ENCODE assay signal across 7 cellular contexts in genomic region chr1:121048769-121049443, GRCh38.
DNase-seq lines count a peak whose midpoint lies in the region; ATAC-seq, FAIRE-seq and TF ChIP-seq lines count a peak whose summit lies in the region.
"Not testable (repeated sequence)": the region's sequence is repeated elsewhere in the genome, so short reads cannot be mapped to it uniquely, and the experiment has no call there.

No MANE protein-coding gene starts in this region.

- not testable (repeated sequence) for TF ChIP-seq CTCF in CD14-positive monocyte (IDR thresholded peaks at IDR 0.05); CD8-positive, alpha-beta T cell (IDR thresholded peaks at IDR 0.05); GM12878 (IDR thresholded peaks at IDR 0.05 in 2 of 3, conservative IDR thresholded peaks at IDR 0.05 in 1 of 3; ENCODE audit: control insufficient read depth in 2 of 3, extremely low read depth in 1 of 3, insufficient read depth in 1 of 3, low read depth in 3 of 3, low read length in 3 of 3)

- not testable (repeated sequence) for BruUV-seq in GM12878 (replicated peaks; lab: Mats Ljungman, UMichigan)

- CTCF ChIA-PET in CD8-positive, alpha-beta T cell (lab: Charles Lee); T-cell (lab: Charles Lee); GM12878 (lab: Yijun Ruan, JAX): not testable (repeated sequence)

- H4K20me1 ChIP-seq in GM12878 (ENCODE audit: control insufficient read depth, insufficient read depth) = not testable (repeated sequence)

- not testable (repeated sequence) for H3K4me2 ChIP-seq in GM12878 (ENCODE audit: control insufficient read depth, insufficient read depth)

- not testable (repeated sequence) for H3K9me3 Mint-ChIP-seq in CD14-positive monocyte; CD8-positive, alpha-beta T cell; T-cell; activated T-cell treated with anti-CD3 and anti-CD28 coated beads, Interleukin-2, amount 50 U/mL, for 72 hours; naive B cell

- not testable (repeated sequence) for TF ChIP-seq EP300 in GM12878 (IDR thresholded peaks at IDR 0.05; ENCODE audit: borderline replicate concordance in 1 of 2, control insufficient read depth in 1 of 2, low read depth in 2 of 2, low read length in 2 of 2)

- not testable (repeated sequence) for H3K36me3 Mint-ChIP-seq in CD14-positive monocyte; CD8-positive, alpha-beta T cell; T-cell; activated T-cell treated with anti-CD3 and anti-CD28 coated beads, Interleukin-2, amount 50 U/mL, for 72 hours (ENCODE audit: insufficient read depth in 2 of 2); naive B cell

- H3K27me3 Mint-ChIP-seq in CD14-positive monocyte (ENCODE audit: low read depth in 3 of 3) (peaks cover 11 to 18% (median 14%) of the 10 kb centered on the region in 3 donors), T-cell (peaks cover 4 to 13% of the 10 kb centered on the region in 2 donors), naive B cell (peaks cover 9 to 12% (median 12%) of the 10 kb centered on the region in 3 donors)
- peaks cover 11% of the 10 kb centered on the region for H3K27me3 Mint-ChIP-seq in CD8-positive, alpha-beta T cell (ENCODE audit: low read depth)
- H3K27me3 Mint-ChIP-seq in activated T-cell treated with anti-CD3 and anti-CD28 coated beads, Interleukin-2, amount 50 U/mL, for 72 hours (ENCODE audit: low read depth) = peaks cover 17% of the 10 kb centered on the region

- not testable (repeated sequence) for H2AFZ ChIP-seq in GM12878 (ENCODE audit: control insufficient read depth, low read depth, low read length)

- H3K4me1 Mint-ChIP-seq in CD14-positive monocyte = peaks cover 19% of the 10 kb centered on the region
- not testable (repeated sequence) for H3K4me1 Mint-ChIP-seq in CD8-positive, alpha-beta T cell (ENCODE audit: low read depth); T-cell; naive B cell
- peaks cover 14% of the 10 kb centered on the region for H3K4me1 Mint-ChIP-seq in activated T-cell treated with anti-CD3 and anti-CD28 coated beads, Interleukin-2, amount 50 U/mL, for 72 hours (ENCODE audit: low read depth)

- not testable (repeated sequence) for H3K27ac ChIP-seq in CD8-positive, alpha-beta T cell (ENCODE audit: low read depth, low read length); GM12878 (ENCODE audit: control insufficient read depth, insufficient read depth)

- peak overlapping the region; percentile 58 to 72 for H3K4me3 Mint-ChIP-seq in CD14-positive monocyte
- H3K4me3 Mint-ChIP-seq in CD8-positive, alpha-beta T cell = peak overlapping the region; percentile 26
- H3K4me3 Mint-ChIP-seq in T-cell = peak overlapping the region in 2 of 3 donors; percentile 30 to 39
- H3K4me3 Mint-ChIP-seq in activated T-cell treated with anti-CD3 and anti-CD28 coated beads, Interleukin-2, amount 50 U/mL, for 72 hours = peak overlapping the region in 1 of 2 donors; percentile 36
- peak overlapping the region in 5 of 8 donors; percentile 24 to 72 (median 50) for H3K4me3 Mint-ChIP-seq in naive B cell

- DNase-seq in CD14-positive monocyte (ENCODE audit: low spot score); CD8-positive, alpha-beta T cell; T-cell; activated T-cell treated with anti-CD3 and anti-CD28 coated beads, Interleukin-2, amount 50 U/mL, for 72 hours; GM12878 (ENCODE audit: low read depth, low spot score); naive B cell: not testable (repeated sequence)

- not testable (repeated sequence) for TF ChIP-seq POLR2A in GM12878 (IDR thresholded peaks at IDR 0.05; ENCODE audit: low read depth, low read length)

- ATAC-seq in CD8-positive, alpha-beta T cell = not testable (repeated sequence)
- ATAC-seq in HG02885 (IDR thresholded peaks at IDR 0.05; ENCODE audit: poor library complexity, unreplicated experiment) (peak; percentile 28), T-cell (replicated peaks in 1 of 4) (peak in 2 of 4 experiments; percentile 12 to 35), GM12878 (peak; percentile 44), naive B cell (ENCODE audit: low read depth in 2 of 2) (peak in 1 of 2 donors; percentile 23)
- ATAC-seq in activated T-cell treated with anti-CD3 and anti-CD28 coated beads, Interleukin-2, amount 50 U/mL, for 72 hours (replicated peaks in 1 of 2) = peak; percentile 33 to 49

- H3K9ac ChIP-seq in GM12878 (ENCODE audit: control insufficient read depth, insufficient read depth, low read length) = not testable (repeated sequence)

- FAIRE-seq in GM12878 (lab: Jason Lieb, UNC) = not testable (repeated sequence)

- H3K27me3 ChIP-seq in CD8-positive, alpha-beta T cell (ENCODE audit: insufficient read depth, low read length); GM12878 (replicated peaks in 1 of 2; ENCODE audit: control insufficient read depth in 2 of 2, insufficient read depth in 2 of 2, low read length in 1 of 2): not testable (repeated sequence)

- in situ Hi-C loops in GM12878 (cut with MboI) = not testable (repeated sequence)

- not testable (repeated sequence) for TF ChIP-seq RAD21 in GM12878 (IDR thresholded peaks at IDR 0.05; ENCODE audit: insufficient read depth, low read depth, low read length)

- not testable (repeated sequence) for H3K27ac Mint-ChIP-seq in CD14-positive monocyte; CD8-positive, alpha-beta T cell; T-cell; activated T-cell treated with anti-CD3 and anti-CD28 coated beads, Interleukin-2, amount 50 U/mL, for 72 hours; naive B cell

- not testable (repeated sequence) for H3K4me1 ChIP-seq in CD8-positive, alpha-beta T cell (ENCODE audit: insufficient read depth, low read length); GM12878 (ENCODE audit: control insufficient read depth, insufficient read depth, low read length)

- RAD21 ChIA-PET in GM12878 (lab: Charles Lee; ENCODE audit: unreplicated experiment) = not testable (repeated sequence)

- H3K9me3 ChIP-seq in CD8-positive, alpha-beta T cell (ENCODE audit: low read length); GM12878 (replicated peaks; ENCODE audit: control insufficient read depth, insufficient read depth, low read length): not testable (repeated sequence)

- H3K36me3 ChIP-seq in CD8-positive, alpha-beta T cell (ENCODE audit: insufficient read depth, low read length); GM12878 (ENCODE audit: control insufficient read depth in 2 of 2, insufficient read depth in 2 of 2, low read length in 1 of 2): not testable (repeated sequence)

- intact Hi-C loops in CD14-positive monocyte (cut with micrococcal nuclease); CD8-positive, alpha-beta T cell (cut with DNase I, micrococcal nuclease); GM12878 (cut with micrococcal nuclease; ENCODE audit: unreplicated experiment): not testable (repeated sequence)

- not testable (repeated sequence) for H3K79me2 ChIP-seq in GM12878 (ENCODE audit: control insufficient read depth, insufficient read depth, low read length)

- POLR2A ChIA-PET in CD8-positive, alpha-beta T cell (lab: Charles Lee); T-cell (lab: Charles Lee); GM12878 (lab: Charles Lee): not testable (repeated sequence)

- not testable (repeated sequence) for H3K4me3 ChIP-seq in CD8-positive, alpha-beta T cell (ENCODE audit: low read depth, low read length); GM12878

- SMC1A ChIA-PET in GM12878 (lab: Charles Lee; ENCODE audit: uncharacterized antibody, unreplicated experiment) = not testable (repeated sequence)

- 6% methylated on average over 7 of the region's 13 CpGs for WGBS in GM12878 (ENCODE audit: insufficient coverage, insufficient replicate concordance, low lambda C conversion rate, missing lambda C conversion rate)
